Comparison of ENCODE assay signal across 15 cellular contexts in genomic region chr1:160552425-160552824, GRCh38. TPM values are rescaled to one million over a fixed set of nuclear protein-coding genes. Genes with fewer than 3 reads are reported as not detected.
"Had no signal": no experiment of that assay in that cellular context is flagged by ENCODE, and none has a peak within 500 bp of the region (broad histone marks: within the 10 kb centered on the region; RNA-seq: fewer than 3 reads in every experiment).

No MANE protein-coding gene starts in this region.

- H3K36me3 ChIP-seq: neural progenitor cell, tibial nerve, uterus had no signal

- H3K9me3 Mint-ChIP-seq: dendritic cell treated with granulocyte-macrophage colony-stimulating factor and Interleukin-4, amounts not matched to agents 40 ng/mL and 50 ng/mL, for 4 days; effector memory CD8-positive, alpha-beta T cell; neural progenitor cell had no signal

- H3K27ac ChIP-seq: foreskin keratinocyte, neural progenitor cell, tibial nerve, uterus had no signal

- H3K4me3 ChIP-seq: neural progenitor cell, spleen, tibial nerve, uterus had no signal

- H3K27me3 ChIP-seq: neural progenitor cell, spleen, tibial nerve, uterus had no signal

- ATAC-seq: effector memory CD8-positive, alpha-beta T cell; foreskin keratinocyte; sciatic nerve had no signal

- H2AFZ ChIP-seq: neural progenitor cell had no signal

- H3K9ac ChIP-seq: neural progenitor cell had no signal

- H3K9me3 ChIP-seq: spleen, tibial nerve, uterus had no signal

- H3K4me1 ChIP-seq: foreskin keratinocyte, neural progenitor cell, tibial nerve, uterus had no signal

- H3K4me3 Mint-ChIP-seq: dendritic cell treated with granulocyte-macrophage colony-stimulating factor and Interleukin-4, amounts not matched to agents 40 ng/mL and 50 ng/mL, for 4 days; effector memory CD8-positive, alpha-beta T cell; neural progenitor cell had no signal

- DNase-seq: aorta; effector memory CD8-positive, alpha-beta T cell; foreskin keratinocyte; kidney glomerular epithelial cell; spleen; stimulated activated CD4-positive, alpha-beta T cell treated with anti-CD3 and anti-CD28 coated beads, Interleukin-1b, Interleukin-23, amount 100 ng/mL, for 48 hours; SW 1271; uterus had no signal

- H3K4me1 Mint-ChIP-seq: neural progenitor cell had no signal

- H3K36me3 Mint-ChIP-seq: neural progenitor cell had no signal

- H3K27ac Mint-ChIP-seq: dendritic cell treated with granulocyte-macrophage colony-stimulating factor and Interleukin-4, amounts not matched to agents 40 ng/mL and 50 ng/mL, for 4 days; neural progenitor cell had no signal

- H3K4me2 ChIP-seq: neural progenitor cell had no signal

- H3K27me3 Mint-ChIP-seq: dendritic cell treated with granulocyte-macrophage colony-stimulating factor and Interleukin-4, amounts not matched to agents 40 ng/mL and 50 ng/mL, for 4 days; effector memory CD8-positive, alpha-beta T cell had no signal

RNA-seq across cellular contexts. Expression of gene CD84, which starts 26.9 kb away (rescaled TPM):
- total RNA-seq: foreskin keratinocyte, osteocyte, pulmonary artery endothelial cell had no signal
- polyA plus RNA-seq: foreskin keratinocyte had no signal

RNA-seq across cellular contexts. Expression of gene SLAMF6, which starts 29.4 kb away (rescaled TPM):
- total RNA-seq: cerebellum, foreskin keratinocyte, osteocyte, pulmonary artery endothelial cell had no signal
- polyA plus RNA-seq: foreskin keratinocyte had no signal
